In the genomic region with DNA sequence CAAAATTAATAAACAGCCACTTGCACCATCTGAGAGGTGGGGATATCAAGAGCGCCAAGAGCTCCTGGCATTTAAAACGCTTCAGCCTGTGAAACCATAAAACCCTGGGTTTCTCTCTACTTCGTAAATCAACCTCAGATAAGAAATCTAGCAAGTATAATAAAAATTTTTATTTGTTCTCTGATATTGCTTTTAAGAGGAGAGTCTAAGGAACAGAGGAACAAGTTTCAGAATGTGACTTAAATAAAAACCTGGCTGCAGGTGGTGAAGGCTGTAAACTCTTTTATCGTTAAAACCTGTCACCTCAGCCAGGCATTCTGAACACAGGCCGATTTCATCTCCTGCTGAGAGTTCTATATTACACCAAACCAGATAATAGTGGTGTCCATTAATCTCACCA, we compare ENCODE assay signal across 30 cellular contexts. TPM values are rescaled to one million over a fixed set of nuclear protein-coding genes. Genes with fewer than 3 reads are reported as not detected.
"Had no signal": no experiment of that assay in that cellular context is flagged by ENCODE, and none has a peak within 500 bp of the region (broad histone marks: within the 10 kb centered on the region; RNA-seq: fewer than 3 reads in every experiment).

No MANE protein-coding gene starts in this region.

- H3K27me3 Mint-ChIP-seq: activated naive CD8-positive, alpha-beta T cell had no signal

- H3K4me3 ChIP-seq: K562, Peyer's patch, SJCRH30 had no signal

- H3K36me3 Mint-ChIP-seq: activated naive CD8-positive, alpha-beta T cell; WTC11 had no signal

- H3K9me3 Mint-ChIP-seq: activated naive CD4-positive, alpha-beta T cell treated with anti-CD3 and anti-CD28 coated beads for 36 hours; activated T-cell treated with anti-CD3 and anti-CD28 coated beads, Interleukin-2, amount 50 U/mL, for 24 hours; activated T-helper 1 cell treated with anti-CD3 and anti-CD28 coated beads, Interleukin-12 subunit alpha, Interleukin-12 subunit beta, Interleukin-2, Interleukin-4 antibody, amounts not matched to agents 30 ng/mL and 10 ng/mL and 1 ng/mL, durations not matched to agents 14 hours and 24 hours and 36 hours; T-helper 1 cell treated with Interleukin-12 subunit alpha and Interleukin-12 subunit beta and Interleukin-4 antibody, amounts not matched to agents 30 μg/mL and 1 μg/mL, for 36 hours; WTC11 had no signal

- ATAC-seq: activated CD8-positive, alpha-beta T cell treated with anti-CD3 and anti-CD28 coated beads, Interleukin-2, amount 10 ng/mL, durations not matched to agents 7 days and 5 days; K562; WTC11 had no signal

- H3K4me3 Mint-ChIP-seq: activated CD8-positive, alpha-beta T cell treated with anti-CD3 and anti-CD28 coated beads, Interleukin-2, amount 10 ng/mL, durations not matched to agents 7 days and 5 days; activated naive CD4-positive, alpha-beta T cell treated with anti-CD3 and anti-CD28 coated beads for 36 hours; activated naive CD8-positive, alpha-beta T cell; activated T-cell treated with anti-CD3 and anti-CD28 coated beads, Interleukin-2, amount 50 U/mL, for 24 hours; activated T-helper 1 cell treated with anti-CD3 and anti-CD28 coated beads, Interleukin-12 subunit alpha, Interleukin-12 subunit beta, Interleukin-2, Interleukin-4 antibody, amounts not matched to agents 30 ng/mL and 10 ng/mL and 1 ng/mL, durations not matched to agents 14 hours and 24 hours and 36 hours; T-helper 1 cell treated with Interleukin-12 subunit alpha and Interleukin-12 subunit beta and Interleukin-4 antibody, amounts not matched to agents 30 μg/mL and 1 μg/mL, for 36 hours; WTC11 had no signal

- DNase-seq: activated CD4-positive, alpha-beta T cell treated with anti-CD3 and anti-CD28 coated beads for 48 hours; activated CD4-positive, alpha-beta T cell treated with anti-CD3 and anti-CD28 coated beads, Interleukin-2, amount 50 U/mL, for 4 hours; activated CD4-positive, CD25-positive, alpha-beta regulatory T cell treated with anti-CD3 and anti-CD28 coated beads, Interleukin-2, amount 50 U/mL, for 72 hours; activated CD8-positive, alpha-beta memory T cell treated with anti-CD3 and anti-CD28 coated beads, Interleukin-2, amount 50 U/mL, for 48 hours; activated CD8-positive, alpha-beta T cell treated with anti-CD3 and anti-CD28 coated beads, Interleukin-2, amount 10 ng/mL, durations not matched to agents 7 days and 5 days; activated effector memory CD4-positive, alpha-beta T cell treated with anti-CD3 and anti-CD28 coated beads, Interleukin-2, amount 50 U/mL, for 16 hours; activated naive CD4-positive, alpha-beta T cell treated with anti-CD3 and anti-CD28 coated beads for 36 hours; activated T-cell treated with anti-CD3 and anti-CD28 coated beads, Interleukin-2, amount 50 U/mL, for 24 hours; anterior cingulate cortex; cerebellar nuclear complex; Karpas-422; NCI-H1048; NCI-H146; NCI-H187 treated with DMSO at 0.1 percent for 48 hours; NCI-H2081 treated with DMSO at 0.1 percent for 48 hours; NCI-H226; NCI-H526 treated with DMSO at 0.1 percent for 48 hours; Peyer's patch; Right ventricle myocardium superior; SJCRH30 had no signal

- H3K9me3 ChIP-seq: Peyer's patch, SJCRH30 had no signal

- H3K4me1 ChIP-seq: Peyer's patch, SJCRH30 had no signal

- H3K27me3 ChIP-seq: Peyer's patch, SJCRH30 had no signal

- H3K27ac Mint-ChIP-seq: activated CD8-positive, alpha-beta T cell treated with anti-CD3 and anti-CD28 coated beads, Interleukin-2, amount 10 ng/mL, durations not matched to agents 7 days and 5 days; activated naive CD4-positive, alpha-beta T cell treated with anti-CD3 and anti-CD28 coated beads for 36 hours; activated naive CD8-positive, alpha-beta T cell; activated T-cell treated with anti-CD3 and anti-CD28 coated beads, Interleukin-2, amount 50 U/mL, for 24 hours; activated T-helper 1 cell treated with anti-CD3 and anti-CD28 coated beads, Interleukin-12 subunit alpha, Interleukin-12 subunit beta, Interleukin-2, Interleukin-4 antibody, amounts not matched to agents 30 ng/mL and 10 ng/mL and 1 ng/mL, durations not matched to agents 14 hours and 24 hours and 36 hours; T-helper 1 cell treated with Interleukin-12 subunit alpha and Interleukin-12 subunit beta and Interleukin-4 antibody, amounts not matched to agents 30 μg/mL and 1 μg/mL, for 36 hours; WTC11 had no signal

- H3K36me3 ChIP-seq: Peyer's patch, SJCRH30 had no signal

- H3K27ac ChIP-seq: Peyer's patch, RWPE1, SJCRH30 had no signal

RNA-seq across cellular contexts. Expression of a gene that starts 9.9 kb away (rescaled TPM):
- total RNA-seq: activated CD8-positive, alpha-beta T cell treated with anti-CD3 and anti-CD28 coated beads, Interleukin-2, amount 10 ng/mL, durations not matched to agents 7 days and 5 days; activated naive CD4-positive, alpha-beta T cell treated with anti-CD3 and anti-CD28 coated beads for 36 hours; activated T-helper 1 cell treated with anti-CD3 and anti-CD28 coated beads, Interleukin-12 subunit alpha, Interleukin-12 subunit beta, Interleukin-2, Interleukin-4 antibody, amounts not matched to agents 30 ng/mL and 10 ng/mL and 1 ng/mL, durations not matched to agents 14 hours and 24 hours and 36 hours; cardiac septum; K562; M059J; NCI-H460; Peyer's patch; Right ventricle myocardium superior; SJCRH30; WTC11 had no signal
- polyA plus RNA-seq: adipose tissue, K562 had no signal
